24 cellular contexts compared by ENCODE assay signal in the genomic region with DNA sequence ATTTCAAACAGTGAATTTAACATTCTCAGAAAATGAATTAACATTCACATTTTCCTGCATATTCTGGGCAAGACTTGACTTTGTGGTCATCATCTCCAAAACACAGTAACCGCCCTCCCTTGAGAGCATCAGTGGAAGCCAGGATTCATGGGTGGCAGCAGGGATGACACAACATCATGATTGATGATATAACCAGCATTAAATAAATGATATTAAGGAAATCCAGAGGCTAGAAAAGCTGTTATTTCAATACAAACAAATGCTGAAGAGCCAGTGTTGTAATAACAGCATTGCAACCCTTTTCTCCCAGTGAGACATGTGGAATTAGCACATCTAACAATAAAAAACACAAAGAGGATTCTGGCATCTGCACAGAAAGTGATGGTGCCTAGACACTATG. TPM values are rescaled to one million over a fixed set of nuclear protein-coding genes. Genes with fewer than 3 reads are reported as not detected.
DNase-seq lines count a peak whose midpoint lies in the region; ATAC-seq and TF ChIP-seq lines count a peak whose summit lies in the region.
"Had no signal": no experiment of that assay in that cellular context is flagged by ENCODE, and none has a peak within 500 bp of the region (broad histone marks: within the 10 kb centered on the region; RNA-seq: fewer than 3 reads in every experiment).

No MANE protein-coding gene starts in this region.

- H3K36me3 Mint-ChIP-seq in HFFc6 (ENCODE audit: low read depth) = peaks cover 11% of the 10 kb centered on the region; the same call in 1 of the 2 replicates
- H3K36me3 Mint-ChIP-seq: brain had no signal

- H3K36me3 ChIP-seq in neutrophil = peaks cover 16% of the 10 kb centered on the region
- H3K36me3 ChIP-seq: HAP-1, heart right ventricle, sigmoid colon had no signal

- no peaks in the 10 kb centered on the region for H3K9me3 Mint-ChIP-seq in HFFc6
- H3K9me3 Mint-ChIP-seq: activated CD4-positive, alpha-beta memory T cell treated with anti-CD3 and anti-CD28 coated beads for 36 hours; T-helper 1 cell treated with Interleukin-12 subunit alpha and Interleukin-12 subunit beta and Interleukin-4 antibody, amounts not matched to agents 30 μg/mL and 1 μg/mL, for 36 hours had no signal

- H3K27me3 ChIP-seq in neutrophil = no peaks in the 10 kb centered on the region
- H3K27me3 ChIP-seq: dorsolateral prefrontal cortex, heart right ventricle, sigmoid colon had no signal

- H3K4me3 Mint-ChIP-seq in HFFc6 = no peak overlapping the region
- H3K4me3 Mint-ChIP-seq: activated CD4-positive, alpha-beta memory T cell treated with anti-CD3 and anti-CD28 coated beads for 36 hours; T-helper 1 cell treated with Interleukin-12 subunit alpha and Interleukin-12 subunit beta and Interleukin-4 antibody, amounts not matched to agents 30 μg/mL and 1 μg/mL, for 36 hours had no signal

- H3K27ac ChIP-seq in neutrophil = peak overlapping the region; percentile 58
- H3K27ac ChIP-seq: dorsolateral prefrontal cortex, KMS-11, sigmoid colon had no signal

- H3K4me1 ChIP-seq in neutrophil (ENCODE audit: control insufficient read depth in 1 of 2, insufficient read depth in 1 of 2, low read depth in 1 of 2, low read length in 1 of 2) = peaks cover 35 to 50% of the 10 kb centered on the region in 2 experiments
- H3K4me1 ChIP-seq: HAP-1 had no signal

- no peak for ATAC-seq in HG02678 (IDR thresholded peaks at IDR 0.05; ENCODE audit: unreplicated experiment)
- ATAC-seq: activated CD4-positive, CD25-positive, alpha-beta regulatory T cell treated with anti-CD3 and anti-CD28 coated beads, Interleukin-2, amount 50 U/mL, for 24 hours had no signal

- H3K9me3 ChIP-seq in neutrophil = no peaks in the 10 kb centered on the region
- H3K9me3 ChIP-seq: HAP-1, heart right ventricle, sigmoid colon had no signal

- H3K27me3 Mint-ChIP-seq in HFFc6 (ENCODE audit: insufficient read depth) = peaks cover 4% of the 10 kb centered on the region
- H3K27me3 Mint-ChIP-seq: activated CD4-positive, alpha-beta memory T cell treated with anti-CD3 and anti-CD28 coated beads for 36 hours had no signal

- H3K4me3 ChIP-seq in neutrophil (ENCODE audit: low read depth in 1 of 2, low read length in 1 of 2) = no peak overlapping the region
- H3K4me3 ChIP-seq: dorsolateral prefrontal cortex, HAP-1, heart right ventricle, lung, sigmoid colon had no signal

- DNase-seq in AG08395 (ENCODE audit: low spot score) (peak; percentile 48), HFFc6 (no peak), fibroblast of gingiva (ENCODE audit: low read depth) (peak; percentile 74), NAMALWA (ENCODE audit: low spot score) (no peak), glomerular visceral epithelial cell (ENCODE audit: extremely low spot score) (no peak), SKM-1 (lab: John Stamatoyannopoulos, UW; ENCODE audit: unreplicated experiment) (no peak)
- DNase-seq: activated CD4-positive, alpha-beta memory T cell treated with anti-CD3 and anti-CD28 coated beads for 36 hours; activated gamma-delta T cell; activated T-cell treated with anti-CD3 and anti-CD28 coated beads for 4 hours; cerebellar nuclear complex; dorsolateral prefrontal cortex; heart right ventricle; NCI-H1436 treated with DMSO at 0.1 percent for 48 hours; sigmoid colon; stimulated activated CD4-positive, alpha-beta T cell treated with anti-CD3 and anti-CD28 coated beads, Interleukin-15, amount 100 ng/mL, for 24 hours; stimulated activated naive CD4-positive, alpha-beta T cell treated with Interleukin-2 at 50 U/mL for 16 hours had no signal

- peaks cover 100% of the 10 kb centered on the region for H3K4me1 Mint-ChIP-seq in HFFc6 (ENCODE audit: low read depth)

- TF ChIP-seq CTCF in HFFc6 (IDR thresholded peaks at IDR 0.05) (no peak), neutrophil (IDR thresholded peaks at IDR 0.05) (no peak)

- peak overlapping the region; percentile 90 for H3K27ac Mint-ChIP-seq in HFFc6
- H3K27ac Mint-ChIP-seq: T-helper 1 cell treated with Interleukin-12 subunit alpha and Interleukin-12 subunit beta and Interleukin-4 antibody, amounts not matched to agents 30 μg/mL and 1 μg/mL, for 36 hours had no signal

RNA-seq across cellular contexts. Expression of a gene that starts 41.1 kb away (rescaled TPM):
- 100 to 1,000 TPM; 159 to 248 (median 201) TPM for total RNA-seq in HFFc6 (2021; fragmentation: NEBNext Ultra II Directional; extraction: Animal tissue kit (Norgen Biotek cat#: 25700))

Comparison
In these comparisons a context has a peak if more than half of its experiments do, and no peak if none do; other contexts are left out.
1. DNase-seq: peak in AG08395 (single experiment) and fibroblast of gingiva (single experiment); none in HFFc6 (single experiment), NAMALWA (single experiment), glomerular visceral epithelial cell (single experiment) and SKM-1 (single experiment).